ENCODE assay signal across 1 cellular context in the genomic region with DNA sequence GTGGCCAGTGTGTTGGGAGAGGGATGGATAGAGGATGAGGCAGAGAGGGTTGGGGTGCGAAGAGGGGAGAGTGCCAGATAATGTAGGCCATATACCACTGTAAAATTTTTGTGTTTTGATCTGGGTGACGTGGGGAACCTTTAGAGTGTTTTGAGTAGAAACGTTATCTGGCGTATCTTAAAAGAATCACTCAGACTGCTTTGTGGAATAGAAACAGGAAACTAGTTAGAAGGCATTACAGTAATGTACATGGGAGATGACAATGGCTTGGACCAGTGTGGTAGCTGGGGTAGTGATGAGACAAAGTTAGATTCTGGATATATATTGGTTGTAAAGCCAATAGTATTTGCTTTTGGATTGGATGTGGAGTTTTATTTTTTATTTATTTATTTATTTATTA.
TF ChIP-seq lines count a peak whose summit lies in the region.

No MANE protein-coding gene starts in this region.

TF ChIP-seq in A549, 52 proteins besides CTCF, POLR2A, EP300 and RAD21 (continued from another document):
- TF ChIP-seq ATOH8 (CRISPR knock-in tag; IDR thresholded peaks at IDR 0.05; ENCODE audit: low read depth) (no peak), MYC (IDR thresholded peaks at IDR 0.05; ENCODE audit: borderline replicate concordance, low read length) (no peak), NPAS2 (CRISPR knock-in tag; IDR thresholded peaks at IDR 0.05; ENCODE audit: borderline replicate concordance) (no peak), HOXB5 (CRISPR knock-in tag; IDR thresholded peaks at IDR 0.05) (no peak), NR3C1 (IDR thresholded peaks at IDR 0.05) (no peak), MAZ (IDR thresholded peaks at IDR 0.05; ENCODE audit: borderline replicate concordance, low read depth, low read length) (no peak), SMC3 (IDR thresholded peaks at IDR 0.05) (no peak), NFE2L2 (conservative IDR thresholded peaks at IDR 0.05; ENCODE audit: low read length) (no peak), TFCP2L1 (CRISPR knock-in tag; IDR thresholded peaks at IDR 0.05) (no peak), JUNB (IDR thresholded peaks at IDR 0.05) (no peak), KDM5A (IDR thresholded peaks at IDR 0.05) (no peak)
- TF ChIP-seq, protein P1, sequence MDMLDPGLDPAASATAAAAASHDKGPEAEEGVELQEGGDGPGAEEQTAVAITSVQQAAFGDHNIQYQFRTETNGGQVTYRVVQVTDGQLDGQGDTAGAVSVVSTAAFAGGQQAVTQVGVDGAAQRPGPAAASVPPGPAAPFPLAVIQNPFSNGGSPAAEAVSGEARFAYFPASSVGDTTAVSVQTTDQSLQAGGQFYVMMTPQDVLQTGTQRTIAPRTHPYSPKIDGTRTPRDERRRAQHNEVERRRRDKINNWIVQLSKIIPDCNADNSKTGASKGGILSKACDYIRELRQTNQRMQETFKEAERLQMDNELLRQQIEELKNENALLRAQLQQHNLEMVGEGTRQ (IDR thresholded peaks at IDR 0.05): no peak
